ENCODE assay signal across 19 cellular contexts in the genomic region with DNA sequence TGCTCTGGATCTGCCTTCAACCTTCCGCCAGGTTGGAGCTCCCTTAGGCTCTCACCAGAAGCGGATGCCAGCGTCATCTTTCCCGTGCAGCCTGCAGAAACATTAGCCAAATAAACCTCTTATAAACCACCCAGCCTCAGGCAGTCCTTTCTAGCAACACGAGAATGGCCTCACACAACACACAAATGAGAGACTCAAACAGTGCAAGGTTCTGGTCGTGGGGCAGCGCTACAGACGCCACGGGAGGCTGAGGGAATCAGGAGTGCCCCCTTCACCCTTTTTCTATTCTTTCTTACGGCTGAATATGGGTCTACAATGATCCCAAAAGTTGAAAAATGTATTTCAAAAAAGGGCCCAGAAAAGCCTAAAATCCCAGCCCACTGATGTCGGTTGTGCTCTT.
A peak's percentile ranks its signal among the peaks of the same experiment; 100 is the strongest.
DNase-seq lines count a peak whose midpoint lies in the region; TF ChIP-seq lines count a peak whose summit lies in the region.
"Had no signal": no experiment of that assay in that cellular context is flagged by ENCODE, and none has a peak within 500 bp of the region (broad histone marks: within the 10 kb centered on the region; RNA-seq: fewer than 3 reads in every experiment).

No MANE protein-coding gene starts in this region.

- no peak for TF ChIP-seq POLR2A in stomach (IDR thresholded peaks at IDR 0.05)

- H3K27me3 ChIP-seq in stomach = peaks cover 0 to 6% (median 0%) of the 10 kb centered on the region in 3 donors
- H3K27me3 ChIP-seq: BLaER1 had no signal

- no peak overlapping the region for H3K27ac ChIP-seq in stomach
- H3K27ac ChIP-seq: 22Rv1, BLaER1, C4-2B, GM23248 had no signal

- H3K27me3 Mint-ChIP-seq in activated CD4-positive, alpha-beta memory T cell treated with anti-CD3 and anti-CD28 coated beads for 36 hours = no peaks in the 10 kb centered on the region
- H3K27me3 Mint-ChIP-seq in activated CD4-positive, alpha-beta memory T cell treated with anti-CD3 and anti-CD28 coated beads, Interleukin-2, amount 10 ng/mL, durations not matched to agents 7 days and 5 days = peaks cover 26% of the 10 kb centered on the region
- no peaks in the 10 kb centered on the region for H3K27me3 Mint-ChIP-seq in activated naive CD8-positive, alpha-beta T cell treated with anti-CD3 and anti-CD28 coated beads for 36 hours
- H3K27me3 Mint-ChIP-seq: B cell had no signal

- no peak overlapping the region for H3K27ac Mint-ChIP-seq in activated CD4-positive, alpha-beta memory T cell treated with anti-CD3 and anti-CD28 coated beads for 36 hours
- H3K27ac Mint-ChIP-seq in activated CD4-positive, alpha-beta memory T cell treated with anti-CD3 and anti-CD28 coated beads, Interleukin-2, amount 10 ng/mL, durations not matched to agents 7 days and 5 days = no peak overlapping the region
- no peak overlapping the region for H3K27ac Mint-ChIP-seq in activated naive CD8-positive, alpha-beta T cell treated with anti-CD3 and anti-CD28 coated beads for 36 hours
- H3K27ac Mint-ChIP-seq: B cell; CD8-positive, alpha-beta T cell had no signal

- POLR2A ChIA-PET in activated CD4-positive, alpha-beta memory T cell treated with anti-CD3 and anti-CD28 coated beads for 36 hours (lab: Charles Lee) = interaction anchor here (0.6 kb wide), 1 partner anchor 428 kb away, joined by 3 read pairs; no protein-coding TSS in a partner anchor
- POLR2A ChIA-PET in activated CD4-positive, alpha-beta memory T cell treated with anti-CD3 and anti-CD28 coated beads, Interleukin-2, amount 10 ng/mL, durations not matched to agents 7 days and 5 days (lab: Charles Lee) = no interaction called here

- H3K36me3 ChIP-seq in stomach = no peaks in the 10 kb centered on the region
- H3K36me3 ChIP-seq: BLaER1 had no signal

- TF ChIP-seq CTCF in stomach (IDR thresholded peaks at IDR 0.05) = no peak

- peaks cover 0 to 17% (median 13%) of the 10 kb centered on the region in 4 donors for H3K9me3 ChIP-seq in stomach

- intact Hi-C loops in activated CD4-positive, alpha-beta memory T cell treated with anti-CD3 and anti-CD28 coated beads for 36 hours (cut with micrococcal nuclease) = no loop called here
- intact Hi-C loops in stomach (cut with DNase I; ENCODE audit: low total_unique reads) = no loop called here

- H3K4me1 ChIP-seq in stomach = peaks cover 0 to 5% (median 2%) of the 10 kb centered on the region in 4 donors

- no peak overlapping the region for H3K4me3 Mint-ChIP-seq in activated CD4-positive, alpha-beta memory T cell treated with anti-CD3 and anti-CD28 coated beads for 36 hours
- H3K4me3 Mint-ChIP-seq in activated CD4-positive, alpha-beta memory T cell treated with anti-CD3 and anti-CD28 coated beads, Interleukin-2, amount 10 ng/mL, durations not matched to agents 7 days and 5 days = no peak overlapping the region
- no peak overlapping the region for H3K4me3 Mint-ChIP-seq in activated naive CD8-positive, alpha-beta T cell treated with anti-CD3 and anti-CD28 coated beads for 36 hours
- H3K4me3 Mint-ChIP-seq: B cell; CD4-positive, CD25-positive, alpha-beta regulatory T cell; CD8-positive, alpha-beta T cell had no signal

- CTCF ChIA-PET in activated CD4-positive, alpha-beta memory T cell treated with anti-CD3 and anti-CD28 coated beads for 36 hours (lab: Charles Lee) = no interaction called here
- CTCF ChIA-PET in activated CD4-positive, alpha-beta memory T cell treated with anti-CD3 and anti-CD28 coated beads, Interleukin-2, amount 10 ng/mL, durations not matched to agents 7 days and 5 days (lab: Charles Lee) = no interaction called here

- DNase-seq in activated CD4-positive, alpha-beta memory T cell treated with anti-CD3 and anti-CD28 coated beads for 36 hours = peak; percentile 1
- no peak for DNase-seq in activated CD4-positive, alpha-beta memory T cell treated with anti-CD3 and anti-CD28 coated beads, Interleukin-2, amount 10 ng/mL, durations not matched to agents 7 days and 5 days
- DNase-seq in activated effector memory CD4-positive, alpha-beta T cell treated with anti-CD3 and anti-CD28 coated beads, Interleukin-2, amount 50 U/mL, for 16 hours = peak; percentile 16
- DNase-seq in activated effector memory CD4-positive, alpha-beta T cell treated with Interleukin-2 at 50 U/mL for 16 hours = no peak
- DNase-seq in iPS-NIHi11 (ENCODE audit: low spot score) = peak; percentile 2
- DNase-seq in stomach = peak; percentile 21
- DNase-seq in D341Med (ENCODE audit: low spot score) = no peak
- no peak for DNase-seq in activated naive CD8-positive, alpha-beta T cell treated with anti-CD3 and anti-CD28 coated beads for 36 hours
- DNase-seq: Caco-2; CD4-positive, CD25-positive, alpha-beta regulatory T cell; DMS 273 treated with DMSO at 0.1 percent for 48 hours; DMS79; GM23248; HCEC 1CT had no signal

- WGBS in stomach, 5 donors = 84 to 93% (median 91%) methylated on average over 11 of the region's 11 CpGs

- peaks cover 3% of the 10 kb centered on the region for H3K36me3 Mint-ChIP-seq in activated CD4-positive, alpha-beta memory T cell treated with anti-CD3 and anti-CD28 coated beads for 36 hours
- no peaks in the 10 kb centered on the region for H3K36me3 Mint-ChIP-seq in activated CD4-positive, alpha-beta memory T cell treated with anti-CD3 and anti-CD28 coated beads, Interleukin-2, amount 10 ng/mL, durations not matched to agents 7 days and 5 days (ENCODE audit: low read depth)
- H3K36me3 Mint-ChIP-seq in activated naive CD8-positive, alpha-beta T cell treated with anti-CD3 and anti-CD28 coated beads for 36 hours = peaks cover 6% of the 10 kb centered on the region
- H3K36me3 Mint-ChIP-seq: CD4-positive, CD25-positive, alpha-beta regulatory T cell; CD8-positive, alpha-beta T cell had no signal

- peaks cover 16% of the 10 kb centered on the region for H3K9me3 Mint-ChIP-seq in activated CD4-positive, alpha-beta memory T cell treated with anti-CD3 and anti-CD28 coated beads for 36 hours
- peaks cover 12% of the 10 kb centered on the region for H3K9me3 Mint-ChIP-seq in activated CD4-positive, alpha-beta memory T cell treated with anti-CD3 and anti-CD28 coated beads, Interleukin-2, amount 10 ng/mL, durations not matched to agents 7 days and 5 days
- H3K9me3 Mint-ChIP-seq in activated naive CD8-positive, alpha-beta T cell treated with anti-CD3 and anti-CD28 coated beads for 36 hours = peaks cover 16% of the 10 kb centered on the region

- no peak for TF ChIP-seq EP300 in stomach (IDR thresholded peaks at IDR 0.05)

- H3K4me3 ChIP-seq in stomach = no peak overlapping the region
- H3K4me3 ChIP-seq: BLaER1, GM23248 had no signal

- H3K4me1 Mint-ChIP-seq in activated CD4-positive, alpha-beta memory T cell treated with anti-CD3 and anti-CD28 coated beads for 36 hours (ENCODE audit: low read depth) = peaks cover 10% of the 10 kb centered on the region
- peaks cover 12% of the 10 kb centered on the region for H3K4me1 Mint-ChIP-seq in activated CD4-positive, alpha-beta memory T cell treated with anti-CD3 and anti-CD28 coated beads, Interleukin-2, amount 10 ng/mL, durations not matched to agents 7 days and 5 days
- H3K4me1 Mint-ChIP-seq in activated naive CD8-positive, alpha-beta T cell treated with anti-CD3 and anti-CD28 coated beads for 36 hours = peaks cover 12% of the 10 kb centered on the region

Comparison
In these comparisons a context has a peak if more than half of its experiments do, and no peak if none do; other contexts are left out.
1. DNase-seq: peak in activated CD4-positive, alpha-beta memory T cell treated with anti-CD3 and anti-CD28 coated beads for 36 hours (single experiment), activated effector memory CD4-positive, alpha-beta T cell treated with anti-CD3 and anti-CD28 coated beads, Interleukin-2, amount 50 U/mL, for 16 hours (single experiment), iPS-NIHi11 (single experiment) and stomach (single experiment); none in activated CD4-positive, alpha-beta memory T cell treated with anti-CD3 and anti-CD28 coated beads, Interleukin-2, amount 10 ng/mL, durations not matched to agents 7 days and 5 days (single experiment), activated effector memory CD4-positive, alpha-beta T cell treated with Interleukin-2 at 50 U/mL for 16 hours (single experiment), D341Med (single experiment) and activated naive CD8-positive, alpha-beta T cell treated with anti-CD3 and anti-CD28 coated beads for 36 hours (single experiment).